In genomic region chr20:37845261-37845681, GRCh38 we compare ENCODE assay signal across 1 cellular context.
TF ChIP-seq lines count a peak whose summit lies in the region.

No MANE protein-coding gene starts in this region.

TF ChIP-seq in K562, 482 proteins besides CTCF, POLR2A, EP300 and RAD21:
- no peak for TF ChIP-seq CEBPZ (IDR thresholded peaks at IDR 0.05; ENCODE audit: borderline replicate concordance, low read depth, low read length)
- TF ChIP-seq FIP1L1 (IDR thresholded peaks at IDR 0.05; ENCODE audit: low read depth, low read length, poor library complexity, severe bottlenecking) = no peak
- no peak for TF ChIP-seq ZNF165 (CRISPR knock-in tag; IDR thresholded peaks at IDR 0.05; ENCODE audit: borderline replicate concordance)
- 0 out of 4 replicates have a peak, but pooled peaks of 1 of the 2 experiments have one; percentile 33 for TF ChIP-seq RCOR1 (IDR thresholded peaks at IDR 0.05; ENCODE audit: borderline replicate concordance in 1 of 2, low read depth in 2 of 2, low read length in 2 of 2)
- no peak for TF ChIP-seq RBM15 (IDR thresholded peaks at IDR 0.05; ENCODE audit: insufficient read depth, low read length)
- TF ChIP-seq MECOM (CRISPR knock-in tag; IDR thresholded peaks at IDR 0.05) = no peak
- TF ChIP-seq ZNF551 (CRISPR knock-in tag; IDR thresholded peaks at IDR 0.05) = no peak
- TF ChIP-seq TEAD4 (IDR thresholded peaks at IDR 0.05; ENCODE audit: low read length) = peak; percentile 24; the same call in 1 of the 2 replicates
- no peak for TF ChIP-seq TEAD4 (CRISPR knock-in tag; IDR thresholded peaks at IDR 0.05; ENCODE audit: borderline replicate concordance)
- TF ChIP-seq NFIC (IDR thresholded peaks at IDR 0.05) = peak; percentile 78
- peak; percentile 47 for TF ChIP-seq ARID1B (IDR thresholded peaks at IDR 0.05)
- TF ChIP-seq CREB3L1 (IDR thresholded peaks at IDR 0.05; ENCODE audit: borderline replicate concordance, low read depth) = no peak
- TF ChIP-seq BRD9 (IDR thresholded peaks at IDR 0.05; ENCODE audit: low read depth, partially characterized antibody) = no peak
- no peak for TF ChIP-seq SUPT5H (IDR thresholded peaks at IDR 0.05)
- no peak for TF ChIP-seq HNRNPL (IDR thresholded peaks at IDR 0.05; ENCODE audit: low read depth, low read length)
- TF ChIP-seq CXXC5 (CRISPR knock-in tag; IDR thresholded peaks at IDR 0.05) = peak; percentile 38; the same call in 1 of the 2 replicates
- TF ChIP-seq TCF3 (CRISPR knock-in tag; IDR thresholded peaks at IDR 0.05) = peak; percentile 67
- no peak for TF ChIP-seq ILK (tag; IDR thresholded peaks at IDR 0.05; ENCODE audit: borderline replicate concordance, low read depth)
- no peak for TF ChIP-seq HMGN3 (IDR thresholded peaks at IDR 0.05; ENCODE audit: borderline replicate concordance, extremely low read depth, insufficient read length, low read depth, low read length)
- no peak for TF ChIP-seq RB1 (IDR thresholded peaks at IDR 0.05; ENCODE audit: low read depth)
- no peak for TF ChIP-seq DNMT1 (IDR thresholded peaks at IDR 0.05)
- peak; percentile 47 for TF ChIP-seq TAL1 (IDR thresholded peaks at IDR 0.05)
- TF ChIP-seq ZNF384 (IDR thresholded peaks at IDR 0.05; ENCODE audit: low read depth, low read length) = no peak
- TF ChIP-seq PHF8 (IDR thresholded peaks at IDR 0.05; ENCODE audit: borderline replicate concordance, low read length) = no peak
- no peak for TF ChIP-seq ZNF79 (CRISPR knock-in tag; IDR thresholded peaks at IDR 0.05; ENCODE audit: low read depth)
- TF ChIP-seq CREB1 (IDR thresholded peaks at IDR 0.05) = no peak
- TF ChIP-seq CREB1 (CRISPR knock-in tag; IDR thresholded peaks at IDR 0.05) = no peak
- TF ChIP-seq CBFA2T2 (conservative IDR thresholded peaks at IDR 0.05) = peak; percentile 47
- no peak for TF ChIP-seq ZNF830 (CRISPR knock-in tag; IDR thresholded peaks at IDR 0.05)
- TF ChIP-seq CBFA2T3 (IDR thresholded peaks at IDR 0.05) = peak; percentile 71
- TF ChIP-seq BRF1 (IDR thresholded peaks at IDR 0.05; ENCODE audit: borderline replicate concordance, extremely low read depth, insufficient read length) = no peak
- no peak for TF ChIP-seq ZNF184 (CRISPR knock-in tag; IDR thresholded peaks at IDR 0.05)
- TF ChIP-seq HMG20A (CRISPR knock-in tag; conservative IDR thresholded peaks at IDR 0.05) = no peak
- no peak for TF ChIP-seq ZNF239 (CRISPR knock-in tag; IDR thresholded peaks at IDR 0.05)
- no peak for TF ChIP-seq SMAD3 (CRISPR knock-in tag; conservative IDR thresholded peaks at IDR 0.05)
TF ChIP-seq in K562: peak in this region for 9.
